Comparison of ENCODE assay signal across 33 cellular contexts in genomic region chr5:4575608-4576007, GRCh38.
"Had no signal": no experiment of that assay in that cellular context is flagged by ENCODE, and none has a peak within 500 bp of the region (broad histone marks: within the 10 kb centered on the region; RNA-seq: fewer than 3 reads in every experiment).

No MANE protein-coding gene starts in this region.

- ATAC-seq: activated CD4-positive, alpha-beta T cell treated with anti-CD3 and anti-CD28 coated beads for 36 hours; activated CD8-positive, alpha-beta memory T cell treated with anti-CD3 and anti-CD28 coated beads, Interleukin-2, amount 10 ng/mL, durations not matched to agents 7 days and 5 days; activated CD8-positive, alpha-beta T cell treated with anti-CD3 and anti-CD28 coated beads, Interleukin-2, amount 10 ng/mL, durations not matched to agents 7 days and 5 days; activated naive CD8-positive, alpha-beta T cell treated with anti-CD3 and anti-CD28 coated beads, Interleukin-2, amount 50 U/mL, for 24 hours; body of pancreas; effector memory CD8-positive, alpha-beta T cell; gastrocnemius medialis; heart left ventricle had no signal

- H3K4me1 Mint-ChIP-seq: activated CD4-positive, alpha-beta T cell treated with anti-CD3 and anti-CD28 coated beads for 36 hours; activated CD4-positive, alpha-beta T cell treated with anti-CD3 and anti-CD28 coated beads, Interleukin-2, amount 10 ng/mL, durations not matched to agents 24 days and 14 days; activated CD8-positive, alpha-beta memory T cell treated with anti-CD3 and anti-CD28 coated beads, Interleukin-2, amount 10 ng/mL, durations not matched to agents 7 days and 5 days; activated naive CD4-positive, alpha-beta T cell treated with anti-CD3 and anti-CD28 coated beads, Interleukin-2, amount 50 U/mL, for 24 hours; activated naive CD8-positive, alpha-beta T cell treated with anti-CD3 and anti-CD28 coated beads for 36 hours; activated naive CD8-positive, alpha-beta T cell treated with anti-CD3 and anti-CD28 coated beads, Interleukin-2, amount 50 U/mL, for 24 hours had no signal

- H3K4me1 ChIP-seq: adrenal gland, body of pancreas, esophagus muscularis mucosa, foreskin keratinocyte, gastrocnemius medialis, heart left ventricle had no signal

- H3K4me3 ChIP-seq: adrenal gland, body of pancreas, esophagus muscularis mucosa, gastrocnemius medialis, heart left ventricle had no signal

- H3K9me3 ChIP-seq: adrenal gland, body of pancreas, esophagus muscularis mucosa, gastrocnemius medialis had no signal

- H3K36me3 ChIP-seq: adrenal gland, esophagus muscularis mucosa, gastrocnemius medialis, heart left ventricle had no signal

- H3K36me3 Mint-ChIP-seq: activated CD4-positive, alpha-beta memory T cell treated with anti-CD3 and anti-CD28 coated beads for 36 hours; activated CD8-positive, alpha-beta memory T cell treated with anti-CD3 and anti-CD28 coated beads, Interleukin-2, amount 10 ng/mL, durations not matched to agents 7 days and 5 days; activated naive CD4-positive, alpha-beta T cell treated with anti-CD3 and anti-CD28 coated beads, Interleukin-2, amount 50 U/mL, for 24 hours; activated naive CD8-positive, alpha-beta T cell treated with anti-CD3 and anti-CD28 coated beads for 36 hours had no signal

- H3K27ac ChIP-seq: adrenal gland, body of pancreas, esophagus muscularis mucosa, foreskin keratinocyte, gastrocnemius medialis, heart left ventricle had no signal

- H3K27ac Mint-ChIP-seq: activated CD4-positive, alpha-beta memory T cell treated with anti-CD3 and anti-CD28 coated beads for 36 hours; activated CD4-positive, alpha-beta T cell treated with anti-CD3 and anti-CD28 coated beads for 36 hours; activated CD4-positive, alpha-beta T cell treated with anti-CD3 and anti-CD28 coated beads, Interleukin-2, amount 10 ng/mL, durations not matched to agents 24 days and 14 days; activated CD8-positive, alpha-beta memory T cell treated with anti-CD3 and anti-CD28 coated beads, Interleukin-2, amount 10 ng/mL, durations not matched to agents 7 days and 5 days; activated CD8-positive, alpha-beta T cell treated with anti-CD3 and anti-CD28 coated beads, Interleukin-2, amount 10 ng/mL, durations not matched to agents 7 days and 5 days; activated naive CD4-positive, alpha-beta T cell treated with anti-CD3 and anti-CD28 coated beads for 36 hours; activated naive CD4-positive, alpha-beta T cell treated with anti-CD3 and anti-CD28 coated beads, Interleukin-2, amount 50 U/mL, for 24 hours; activated naive CD8-positive, alpha-beta T cell treated with anti-CD3 and anti-CD28 coated beads for 36 hours; activated naive CD8-positive, alpha-beta T cell treated with anti-CD3 and anti-CD28 coated beads, Interleukin-2, amount 50 U/mL, for 24 hours; activated T-helper 1 cell treated with anti-CD3 and anti-CD28 coated beads, Interleukin-12 subunit alpha, Interleukin-12 subunit beta, Interleukin-2, Interleukin-4 antibody, amounts not matched to agents 30 ng/mL and 10 ng/mL and 1 ng/mL, durations not matched to agents 14 hours and 24 hours and 36 hours; activated T-helper 2 cell treated with anti-CD3 and anti-CD28 coated beads, Interferon-gamma antibody, Interleukin-2, Interleukin-4, amounts not matched to agents 10 μg/mL and 5 μg/mL and 100 μg/mL, durations not matched to agents 14 hours and 24 hours and 36 hours; effector memory CD8-positive, alpha-beta T cell had no signal

- DNase-seq: activated CD4-positive, alpha-beta memory T cell treated with anti-CD3 and anti-CD28 coated beads for 36 hours; activated CD4-positive, alpha-beta T cell treated with anti-CD3 and anti-CD28 coated beads for 36 hours; activated CD4-positive, alpha-beta T cell treated with anti-CD3 and anti-CD28 coated beads, Interleukin-2, amount 10 ng/mL, durations not matched to agents 24 days and 14 days; activated CD4-positive, CD25-positive, alpha-beta regulatory T cell; activated CD4-positive, CD25-positive, alpha-beta regulatory T cell treated with anti-CD3 and anti-CD28 coated beads, Interleukin-2, amount 50 U/mL, for 72 hours; activated CD8-positive, alpha-beta memory T cell treated with anti-CD3 and anti-CD28 coated beads, Interleukin-2, amount 10 ng/mL, durations not matched to agents 7 days and 5 days; activated CD8-positive, alpha-beta memory T cell treated with anti-CD3 and anti-CD28 coated beads, Interleukin-2, amount 50 U/mL, for 4 hours; activated CD8-positive, alpha-beta T cell treated with anti-CD3 and anti-CD28 coated beads, Interleukin-2, amount 10 ng/mL, durations not matched to agents 7 days and 5 days; activated effector memory CD4-positive, alpha-beta T cell treated with anti-CD3 and anti-CD28 coated beads, Interleukin-2, amount 50 U/mL, for 16 hours; activated naive CD4-positive, alpha-beta T cell treated with anti-CD3 and anti-CD28 coated beads for 36 hours; activated naive CD8-positive, alpha-beta T cell treated with anti-CD3 and anti-CD28 coated beads for 36 hours; activated naive CD8-positive, alpha-beta T cell treated with anti-CD3 and anti-CD28 coated beads, Interleukin-2, amount 50 U/mL, for 24 hours; activated T-cell treated with anti-CD3 and anti-CD28 coated beads, Interleukin-2, amount 50 U/mL, for 1 hour; activated T-cell treated with anti-CD3 and anti-CD28 coated beads, Interleukin-2, amount 50 U/mL, for 48 hours; adrenal gland; amygdala; aorta; body of pancreas; caudate nucleus; cortex of kidney; dermis blood vessel endothelial cell; effector CD4-positive, alpha-beta T cell; effector memory CD8-positive, alpha-beta T cell; erythroblast; gastrocnemius medialis; glutamatergic neuron; heart left ventricle; T-helper 2 cell had no signal

- H3K27me3 Mint-ChIP-seq: activated CD4-positive, alpha-beta memory T cell treated with anti-CD3 and anti-CD28 coated beads for 36 hours; activated CD4-positive, alpha-beta T cell treated with anti-CD3 and anti-CD28 coated beads for 36 hours; activated CD4-positive, alpha-beta T cell treated with anti-CD3 and anti-CD28 coated beads, Interleukin-2, amount 10 ng/mL, durations not matched to agents 24 days and 14 days; activated CD8-positive, alpha-beta memory T cell treated with anti-CD3 and anti-CD28 coated beads, Interleukin-2, amount 10 ng/mL, durations not matched to agents 7 days and 5 days; activated naive CD4-positive, alpha-beta T cell treated with anti-CD3 and anti-CD28 coated beads, Interleukin-2, amount 50 U/mL, for 24 hours; activated naive CD8-positive, alpha-beta T cell treated with anti-CD3 and anti-CD28 coated beads for 36 hours; activated naive CD8-positive, alpha-beta T cell treated with anti-CD3 and anti-CD28 coated beads, Interleukin-2, amount 50 U/mL, for 24 hours; effector memory CD8-positive, alpha-beta T cell had no signal

- H3K4me3 Mint-ChIP-seq: activated CD4-positive, alpha-beta memory T cell treated with anti-CD3 and anti-CD28 coated beads for 36 hours; activated CD4-positive, alpha-beta T cell treated with anti-CD3 and anti-CD28 coated beads for 36 hours; activated CD4-positive, alpha-beta T cell treated with anti-CD3 and anti-CD28 coated beads, Interleukin-2, amount 10 ng/mL, durations not matched to agents 24 days and 14 days; activated CD8-positive, alpha-beta memory T cell treated with anti-CD3 and anti-CD28 coated beads, Interleukin-2, amount 10 ng/mL, durations not matched to agents 7 days and 5 days; activated CD8-positive, alpha-beta T cell treated with anti-CD3 and anti-CD28 coated beads, Interleukin-2, amount 10 ng/mL, durations not matched to agents 7 days and 5 days; activated naive CD4-positive, alpha-beta T cell treated with anti-CD3 and anti-CD28 coated beads for 36 hours; activated naive CD4-positive, alpha-beta T cell treated with anti-CD3 and anti-CD28 coated beads, Interleukin-2, amount 50 U/mL, for 24 hours; activated naive CD8-positive, alpha-beta T cell treated with anti-CD3 and anti-CD28 coated beads for 36 hours; activated naive CD8-positive, alpha-beta T cell treated with anti-CD3 and anti-CD28 coated beads, Interleukin-2, amount 50 U/mL, for 24 hours; activated T-helper 1 cell treated with anti-CD3 and anti-CD28 coated beads, Interleukin-12 subunit alpha, Interleukin-12 subunit beta, Interleukin-2, Interleukin-4 antibody, amounts not matched to agents 30 ng/mL and 10 ng/mL and 1 ng/mL, durations not matched to agents 14 hours and 24 hours and 36 hours; effector memory CD8-positive, alpha-beta T cell had no signal

- H3K27me3 ChIP-seq: adrenal gland, body of pancreas, esophagus muscularis mucosa, foreskin keratinocyte, gastrocnemius medialis, heart left ventricle had no signal
